15 cellular contexts compared by ENCODE assay signal in genomic region chr5:151388960-151389359, GRCh38. TPM values are rescaled to one million over a fixed set of nuclear protein-coding genes. Genes with fewer than 3 reads are reported as not detected.
A peak's percentile ranks its signal among the peaks of the same experiment; 100 is the strongest.
DNase-seq lines count a peak whose midpoint lies in the region; ATAC-seq, FAIRE-seq and TF ChIP-seq lines count a peak whose summit lies in the region.
"Had no signal": no experiment of that assay in that cellular context is flagged by ENCODE, and none has a peak within 500 bp of the region (broad histone marks: within the 10 kb centered on the region; RNA-seq: fewer than 3 reads in every experiment).

No MANE protein-coding gene starts in this region.

- H3K4me3 ChIP-seq in HUES6 (ENCODE audit: low read depth, low read length) (no peak overlapping the region), iPS-20b (ENCODE audit: low read length) (no peak overlapping the region), right lobe of liver (no peak overlapping the region), small intestine (ENCODE audit: low read depth in 1 of 2, low read length in 2 of 2) (no peak overlapping the region)
- H3K4me3 ChIP-seq: BLaER1 had no signal

- WGBS in right lobe of liver (ENCODE audit: insufficient coverage, low coverage, low lambda C conversion rate, missing lambda C conversion rate), result 40% methylated on average over 2 of the region's 2 CpGs
- 17 to 56% (median 38%) methylated on average over 2 of the region's 2 CpGs for WGBS in small intestine, 3 donors

- ATAC-seq in right lobe of liver, result peak in 3 of 4 donors; percentile 18 to 73 (median 71)
- ATAC-seq in GM18519 (IDR thresholded peaks at IDR 0.05; ENCODE audit: low FRiP score, unreplicated experiment), result no peak

- H3K27me3 ChIP-seq in HUES6 (ENCODE audit: control insufficient read depth, insufficient read depth, low read length), result no peaks in the 10 kb centered on the region
- H3K27me3 ChIP-seq in iPS-20b (ENCODE audit: insufficient read depth, low read length), result no peaks in the 10 kb centered on the region
- no peaks in the 10 kb centered on the region for H3K27me3 ChIP-seq in right lobe of liver
- H3K27me3 ChIP-seq in small intestine (ENCODE audit: control insufficient read depth in 2 of 2, insufficient read depth in 2 of 2, low read length in 2 of 2), result no peaks in the 10 kb centered on the region
- H3K27me3 ChIP-seq: BLaER1 had no signal

- H3K9ac ChIP-seq in HUES6 (ENCODE audit: low read length), result no peak overlapping the region
- H3K9ac ChIP-seq in iPS-20b (ENCODE audit: low read depth, low read length), result peak overlapping the region; percentile 25; the same call in 1 of the 2 replicates
- H3K9ac ChIP-seq: BLaER1 had no signal

- no peak for TF ChIP-seq POLR2A in right lobe of liver (IDR thresholded peaks at IDR 0.05)

- TF ChIP-seq CTCF in right lobe of liver (IDR thresholded peaks at IDR 0.05), result no peak

- H3K36me3 ChIP-seq in HUES6 (ENCODE audit: control insufficient read depth, insufficient read depth, low read length) (no peaks in the 10 kb centered on the region), iPS-20b (ENCODE audit: insufficient read depth, low read depth, low read length) (no peaks in the 10 kb centered on the region), right lobe of liver (no peaks in the 10 kb centered on the region), small intestine (ENCODE audit: control insufficient read depth in 2 of 2, insufficient read depth in 2 of 2, low read length in 2 of 2) (no peaks in the 10 kb centered on the region)
- H3K36me3 ChIP-seq: BLaER1 had no signal

- intact Hi-C loops in right lobe of liver (cut with DNase I) (no loop called here), head of caudate nucleus (cut with DNase I) (no loop called here)

- H3K27ac ChIP-seq in HUES6 (ENCODE audit: low read depth, low read length) (peak overlapping the region; percentile 55; the same call in 1 of the 2 replicates), iPS-20b (ENCODE audit: low read length) (no peak overlapping the region), right lobe of liver (no peak overlapping the region), small intestine (ENCODE audit: low read depth in 1 of 2, low read length in 1 of 2) (no peak overlapping the region)
- H3K27ac ChIP-seq: BLaER1, HL-60 had no signal

- H3K4me1 ChIP-seq in HUES6 (ENCODE audit: control insufficient read depth, insufficient read depth, low read length) (peaks cover 35% of the 10 kb centered on the region), iPS-20b (ENCODE audit: insufficient read depth, low read length) (peaks cover 30% of the 10 kb centered on the region; the same call in 1 of the 2 replicates), right lobe of liver (no peaks in the 10 kb centered on the region), small intestine (ENCODE audit: control insufficient read depth in 2 of 2, insufficient read depth in 1 of 2, low read depth in 1 of 2, low read length in 1 of 2) (no peaks in the 10 kb centered on the region)
- H3K4me1 ChIP-seq: BLaER1 had no signal

- no peaks in the 10 kb centered on the region for H3K9me3 ChIP-seq in HUES6 (ENCODE audit: control insufficient read depth, insufficient read depth, low read depth, low read length)
- no peaks in the 10 kb centered on the region for H3K9me3 ChIP-seq in iPS-20b (ENCODE audit: insufficient read depth, low read depth, low read length)
- no peaks in the 10 kb centered on the region for H3K9me3 ChIP-seq in right lobe of liver
- H3K9me3 ChIP-seq in small intestine (ENCODE audit: control insufficient read depth, low read depth), result no peaks in the 10 kb centered on the region
- H3K9me3 ChIP-seq: BLaER1 had no signal

- FAIRE-seq in small intestine (lab: Jason Lieb, UNC), result no peak

- DNase-seq in right lobe of liver (no peak), small intestine (peak; percentile 33), head of caudate nucleus (no peak), NCI-H2227 (lab: John Stamatoyannopoulos, UW; ENCODE audit: unreplicated experiment) (no peak)
- DNase-seq: 8988T, AML-193, DMS53, GF-D8, H7 had no signal

RNA-seq across cellular contexts. Expression of gene SLC36A2, which starts 41.6 kb away (rescaled TPM):
- total RNA-seq in right lobe of liver, result not detected
- not detected for polyA plus RNA-seq in small intestine
- total RNA-seq: H7 had no signal
- polyA plus RNA-seq: IgD-negative memory B cell had no signal

RNA-seq across cellular contexts. Expression of gene SLC36A1, which starts 58.4 kb away (rescaled TPM):
- total RNA-seq in right lobe of liver, result 1 to 10 TPM; 2.0 to 8.2 (median 5.2) TPM
- 10 to 100 TPM; 10.6 to 36.5 (median 14.3) TPM for polyA plus RNA-seq in small intestine
